In the genomic region with DNA sequence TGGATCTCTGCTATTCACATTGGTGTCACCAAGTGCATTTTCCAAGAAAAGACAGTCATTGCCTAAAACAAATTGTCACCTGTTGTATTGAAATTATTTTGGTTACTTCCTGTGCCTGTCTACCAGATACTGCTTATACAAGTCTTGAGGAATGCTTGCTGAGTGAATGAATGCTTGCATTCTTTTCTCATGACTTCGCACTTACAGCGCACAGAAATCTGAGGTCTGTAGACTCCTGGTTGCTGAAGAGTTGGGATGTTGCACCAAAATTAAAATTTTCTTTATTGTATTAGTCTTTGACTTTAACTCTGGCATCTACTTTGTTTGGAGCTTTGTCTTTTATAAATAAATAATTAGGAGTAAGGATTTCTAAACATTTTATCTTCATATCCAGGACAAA, we compare ENCODE assay signal across 17 cellular contexts. TPM values are rescaled to one million over a fixed set of nuclear protein-coding genes. Genes with fewer than 3 reads are reported as not detected.
A peak's percentile ranks its signal among the peaks of the same experiment; 100 is the strongest.
DNase-seq lines count a peak whose midpoint lies in the region; ATAC-seq and TF ChIP-seq lines count a peak whose summit lies in the region.
"Had no signal": no experiment of that assay in that cellular context is flagged by ENCODE, and none has a peak within 500 bp of the region (broad histone marks: within the 10 kb centered on the region; RNA-seq: fewer than 3 reads in every experiment).

No MANE protein-coding gene starts in this region.

- H3K27ac Mint-ChIP-seq in GM23338 (no peak overlapping the region), H9 (no peak overlapping the region)
- H3K27ac Mint-ChIP-seq: activated CD8-positive, alpha-beta T cell treated with anti-CD3 and anti-CD28 coated beads for 36 hours; CD8-positive, alpha-beta T cell; naive B cell had no signal

- no peaks in the 10 kb centered on the region for H3K27me3 ChIP-seq in GM23338 (ENCODE audit: insufficient read depth)
- H3K27me3 ChIP-seq in H9 (ENCODE audit: insufficient read depth, low read length) = no peaks in the 10 kb centered on the region
- H3K27me3 ChIP-seq: esophagus squamous epithelium had no signal

- WGBS in H9 (ENCODE audit: extremely low coverage, insufficient read length, low lambda C conversion rate) = no CpG with 5 or more reads among the region's 2 CpGs

- H3K4me1 ChIP-seq in GM23338 (ENCODE audit: insufficient read depth) (peaks cover 17% of the 10 kb centered on the region), H9 (ENCODE audit: insufficient read depth, low read length) (peaks cover 13% of the 10 kb centered on the region)
- H3K4me1 ChIP-seq: esophagus squamous epithelium had no signal

- H3K36me3 ChIP-seq in GM23338 (ENCODE audit: insufficient read depth) (no peaks in the 10 kb centered on the region), SK-N-MC (ENCODE audit: insufficient read depth, low read length) (peaks cover 6% of the 10 kb centered on the region)
- H3K36me3 ChIP-seq: esophagus squamous epithelium had no signal

- H3K18ac ChIP-seq in H9 (ENCODE audit: insufficient read length, low read depth, low read length) = no peak overlapping the region

- H2AK5ac ChIP-seq in H9 (ENCODE audit: insufficient read length, low read length) = no peak overlapping the region

- no peak overlapping the region for H4K91ac ChIP-seq in H9 (ENCODE audit: insufficient read length, low read depth, low read length)

- H3K4me2 ChIP-seq in GM23338 = no peak overlapping the region
- no peak overlapping the region for H3K4me2 ChIP-seq in H9 (ENCODE audit: insufficient read depth, insufficient read length, low read length)

- no peak overlapping the region for H2BK15ac ChIP-seq in H9 (ENCODE audit: low read depth, low read length)

- no peak overlapping the region for H3K4me3 Mint-ChIP-seq in GM23338
- no peak overlapping the region for H3K4me3 Mint-ChIP-seq in H9
- H3K4me3 Mint-ChIP-seq: activated CD8-positive, alpha-beta T cell treated with anti-CD3 and anti-CD28 coated beads for 36 hours; CD8-positive, alpha-beta T cell; naive B cell had no signal

- H3K27ac ChIP-seq in GM23338 (ENCODE audit: low read depth) (no peak overlapping the region), SK-N-MC (peak overlapping the region; percentile 78; the same call in 1 of the 2 replicates), H9 (ENCODE audit: insufficient read length, low read depth, low read length) (no peak overlapping the region)
- H3K27ac ChIP-seq: esophagus squamous epithelium had no signal

- H3K9me3 ChIP-seq in SK-N-MC (ENCODE audit: low read depth, low read length) (peaks cover 7% of the 10 kb centered on the region; the same call in 1 of the 2 replicates), H9 (ENCODE audit: control insufficient read depth, low read depth, low read length) (no peaks in the 10 kb centered on the region)
- H3K9me3 ChIP-seq: esophagus squamous epithelium had no signal

- H3K23me2 ChIP-seq in H9 (ENCODE audit: insufficient read length, low read depth, low read length, poor library complexity, severe bottlenecking) = no peaks in the 10 kb centered on the region

- H3K36me3 Mint-ChIP-seq in GM23338 (ENCODE audit: low read depth) (peaks cover 5% of the 10 kb centered on the region; the same call in 1 of the 3 replicates), H9 (ENCODE audit: insufficient read depth in 1 of 3, low read depth in 3 of 3) (peaks cover 0 to 7% (median 1%) of the 10 kb centered on the region in 3 experiments; a peak in 1 of 7 replicates)
- H3K36me3 Mint-ChIP-seq: CD8-positive, alpha-beta T cell had no signal

- DNase-seq in GM23338 (ENCODE audit: low spot score) (peak; percentile 53), SK-N-MC (ENCODE audit: low read depth, low spot score) (no peak), fibroblast of the aortic adventitia (ENCODE audit: low read depth) (peak; percentile 6), renal cortical epithelial cell (ENCODE audit: low read depth) (peak; percentile 35), H9 (no peak)
- no peak for DNase-seq in activated naive CD4-positive, alpha-beta T cell treated with Interleukin-2 at 50 U/mL for 16 hours
- DNase-seq: activated CD8-positive, alpha-beta T cell treated with anti-CD3 and anti-CD28 coated beads for 36 hours; activated naive CD4-positive, alpha-beta T cell; CD8-positive, alpha-beta T cell; esophagus squamous epithelium; naive B cell; NCI-H510A; stimulated activated CD4-positive, alpha-beta T cell treated with anti-CD3 and anti-CD28 coated beads, Interleukin-4, amount 100 ng/mL, for 4 hours; stimulated activated naive CD4-positive, alpha-beta T cell had no signal

- no peak overlapping the region for H3T11ph ChIP-seq in H9 (ENCODE audit: low read length)

- no peak overlapping the region for H2BK120ac ChIP-seq in H9 (ENCODE audit: low read depth, low read length, poor library complexity, severe bottlenecking)

- H4K5ac ChIP-seq in H9 (ENCODE audit: insufficient read length, low read depth, low read length) = no peak overlapping the region

- no peak overlapping the region for H3K56ac ChIP-seq in H9 (ENCODE audit: insufficient read length, low read depth, low read length)

- no peaks in the 10 kb centered on the region for H3K79me1 ChIP-seq in H9 (ENCODE audit: insufficient read depth, low read depth, low read length, poor library complexity, severe bottlenecking)

- H2BK20ac ChIP-seq in H9 (ENCODE audit: low read depth, low read length, poor library complexity, severe bottlenecking) = no peak overlapping the region

- H3K4me1 Mint-ChIP-seq in GM23338 (peaks cover 24% of the 10 kb centered on the region), H9 (peaks cover 28 to 36% of the 10 kb centered on the region in 2 experiments)
- H3K4me1 Mint-ChIP-seq: naive B cell had no signal

- no peak overlapping the region for H3K14ac ChIP-seq in H9 (ENCODE audit: insufficient read depth, low read length)

- no peaks in the 10 kb centered on the region for H3K79me2 ChIP-seq in GM23338 (replicated peaks; ENCODE audit: insufficient read depth)
- H3K79me2 ChIP-seq in H9 (ENCODE audit: insufficient read depth, low read length) = no peaks in the 10 kb centered on the region

- H2BK12ac ChIP-seq in H9 (ENCODE audit: insufficient read length, low read depth, low read length) = no peak overlapping the region

- no peak overlapping the region for H3K4ac ChIP-seq in H9 (ENCODE audit: low read depth, low read length)

- TF ChIP-seq CTCF in GM23338 (conservative IDR thresholded peaks at IDR 0.05; ENCODE audit: low read depth in 2 of 2) (no peak), fibroblast of the aortic adventitia (IDR thresholded peaks at IDR 0.05; ENCODE audit: insufficient read depth, low read length) (no peak), H9 (conservative IDR thresholded peaks at IDR 0.05) (no peak)

- peaks cover 7% of the 10 kb centered on the region; the same call in 2 of the 3 replicates for H3K9me3 Mint-ChIP-seq in GM23338
- H3K9me3 Mint-ChIP-seq in H9 = peaks cover 0 to 2% of the 10 kb centered on the region in 2 experiments; a peak in 1 of 5 replicates
- H3K9me3 Mint-ChIP-seq: activated CD8-positive, alpha-beta T cell treated with anti-CD3 and anti-CD28 coated beads for 36 hours; CD8-positive, alpha-beta T cell had no signal

- ATAC-seq in GM23338 (peak; percentile 43; the same call in 2 of the 3 replicates), GM21367 (IDR thresholded peaks at IDR 0.05; ENCODE audit: unreplicated experiment) (no peak), HG02623 (IDR thresholded peaks at IDR 0.05; ENCODE audit: unreplicated experiment) (no peak)
- ATAC-seq: activated CD8-positive, alpha-beta T cell treated with anti-CD3 and anti-CD28 coated beads for 36 hours; CD8-positive, alpha-beta T cell; HCT116 had no signal

- H3K4me3 ChIP-seq in GM23338 (no peak overlapping the region), SK-N-MC (no peak overlapping the region), fibroblast of the aortic adventitia (ENCODE audit: low read depth, low read length) (no peak overlapping the region)
- H3K4me3 ChIP-seq: esophagus squamous epithelium had no signal

- no peak overlapping the region for H2BK5ac ChIP-seq in H9 (ENCODE audit: insufficient read length, low read length)

- H3K23ac ChIP-seq in H9 (ENCODE audit: insufficient read length, low read depth, low read length) = no peak overlapping the region

- no peaks in the 10 kb centered on the region for H4K20me1 ChIP-seq in GM23338 (replicated peaks; ENCODE audit: insufficient read depth)
- no peaks in the 10 kb centered on the region for H4K20me1 ChIP-seq in H9 (ENCODE audit: control insufficient read depth, insufficient read depth, insufficient read length)

- H2AFZ ChIP-seq in GM23338 (no peak overlapping the region), H9 (ENCODE audit: low read length) (no peak overlapping the region)

- no peaks in the 10 kb centered on the region for H3K9me2 ChIP-seq in GM23338 (ENCODE audit: insufficient read depth)

- H3K9ac ChIP-seq in SK-N-MC (ENCODE audit: insufficient read length) = peak overlapping the region; percentile 28
- H3K9ac ChIP-seq in H9 (ENCODE audit: extremely low read depth, insufficient read length, low read length) = no peak overlapping the region

- no peaks in the 10 kb centered on the region for H3F3A ChIP-seq in GM23338 (replicated peaks; ENCODE audit: low read depth)

- H4K8ac ChIP-seq in H9 (replicated peaks; ENCODE audit: insufficient read length, low read depth, low read length) = no peak overlapping the region

- H3K27me3 Mint-ChIP-seq in GM23338 (ENCODE audit: insufficient read depth, low read depth, poor library complexity) (no peaks in the 10 kb centered on the region), H9 (ENCODE audit: low read depth) (no peaks in the 10 kb centered on the region)

TF ChIP-seq in GM23338, 12 proteins besides CTCF, POLR2A, EP300 and RAD21:
- TF ChIP-seq STAT1 (IDR thresholded peaks at IDR 0.05; ENCODE audit: unreplicated experiment) (no peak), ZNF114 (CRISPR knock-in tag; IDR thresholded peaks at IDR 0.05) (no peak), EZH2 (IDR thresholded peaks at IDR 0.05; ENCODE audit: low read depth, unreplicated experiment) (no peak)
- TF ChIP-seq, protein P1, sequence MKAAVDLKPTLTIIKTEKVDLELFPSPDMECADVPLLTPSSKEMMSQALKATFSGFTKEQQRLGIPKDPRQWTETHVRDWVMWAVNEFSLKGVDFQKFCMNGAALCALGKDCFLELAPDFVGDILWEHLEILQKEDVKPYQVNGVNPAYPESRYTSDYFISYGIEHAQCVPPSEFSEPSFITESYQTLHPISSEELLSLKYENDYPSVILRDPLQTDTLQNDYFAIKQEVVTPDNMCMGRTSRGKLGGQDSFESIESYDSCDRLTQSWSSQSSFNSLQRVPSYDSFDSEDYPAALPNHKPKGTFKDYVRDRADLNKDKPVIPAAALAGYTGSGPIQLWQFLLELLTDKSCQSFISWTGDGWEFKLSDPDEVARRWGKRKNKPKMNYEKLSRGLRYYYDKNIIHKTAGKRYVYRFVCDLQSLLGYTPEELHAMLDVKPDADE (IDR thresholded peaks at IDR 0.05) = no peak

RNA-seq across cellular contexts. Expression of a gene that starts 28.4 kb away (rescaled TPM):
- total RNA-seq in GM23338 (2014; rRNA removed; shearing (Covaris generic)) = 21.1 and 21.7 TPM in 2 replicates
- 15.9 and 18.8 TPM in 2 replicates for polyA plus RNA-seq in GM23338 (2016; fragmentation: Nextera tagmentation; extraction: Ambion mirVana)
- total RNA-seq in fibroblast of the aortic adventitia (ENCODE audit: low replicate concordance) (0.09 and 2.1 TPM in 2 replicates), renal cortical epithelial cell (0.35 and 0.69 TPM in 2 replicates), H9 (2021) (11.0 and 11.2 TPM in 2 replicates)
- total RNA-seq: activated CD8-positive, alpha-beta T cell treated with anti-CD3 and anti-CD28 coated beads for 36 hours; CD8-positive, alpha-beta T cell had no signal

Comparison
In these comparisons a context has a peak if more than half of its experiments do, and no peak if none do; other contexts are left out.
1. DNase-seq: peak in GM23338 (single experiment), fibroblast of the aortic adventitia (single experiment) and renal cortical epithelial cell (single experiment); none in SK-N-MC (single experiment), activated naive CD4-positive, alpha-beta T cell treated with Interleukin-2 at 50 U/mL for 16 hours (single experiment) and H9 (single experiment).